Comparison of ENCODE assay signal across 8 cellular contexts in genomic region chr3:16370872-16371740, GRCh38.
DNase-seq lines count a peak whose midpoint lies in the region; ATAC-seq and TF ChIP-seq lines count a peak whose summit lies in the region.

No MANE protein-coding gene starts in this region.

- intact Hi-C loops in activated T-helper 2 cell treated with anti-CD3 and anti-CD28 coated beads, Interferon-gamma antibody, Interleukin-2, Interleukin-4, amounts not matched to agents 10 μg/mL and 5 μg/mL and 100 μg/mL, durations not matched to agents 14 hours and 24 hours and 36 hours (cut with micrococcal nuclease), result no loop called here
- intact Hi-C loops in natural killer cell (cut with micrococcal nuclease), result no loop called here

- peak; percentile 29 for ATAC-seq in GM21825 (IDR thresholded peaks at IDR 0.05; ENCODE audit: unreplicated experiment)
- no peak for ATAC-seq in natural killer cell
- ATAC-seq in GM19467 (IDR thresholded peaks at IDR 0.05; ENCODE audit: unreplicated experiment), result no peak
- ATAC-seq in HG02763 (IDR thresholded peaks at IDR 0.05; ENCODE audit: unreplicated experiment), result no peak

- WGBS in suprapubic skin, result 63% methylated on average over 9 of the region's 10 CpGs

- TF ChIP-seq EP300 in suprapubic skin (IDR thresholded peaks at IDR 0.05), result no peak

- no peaks in the 10 kb centered on the region for H3K9me3 ChIP-seq in suprapubic skin

- TF ChIP-seq CTCF in GM13977 (IDR thresholded peaks at IDR 0.05; ENCODE audit: extremely low read depth, insufficient read depth, missing control alignments), result no peak
- no peak for TF ChIP-seq CTCF in natural killer cell (IDR thresholded peaks at IDR 0.05)
- no peak for TF ChIP-seq CTCF in suprapubic skin (IDR thresholded peaks at IDR 0.05)

- peaks cover 51% of the 10 kb centered on the region for H3K4me1 ChIP-seq in suprapubic skin

- no peak overlapping the region for H3K27ac ChIP-seq in suprapubic skin

- peak overlapping the region; percentile 56 for H3K27ac Mint-ChIP-seq in activated T-helper 2 cell treated with anti-CD3 and anti-CD28 coated beads, Interferon-gamma antibody, Interleukin-2, Interleukin-4, amounts not matched to agents 10 μg/mL and 5 μg/mL and 100 μg/mL, durations not matched to agents 14 hours and 24 hours and 36 hours
- peak overlapping the region; percentile 11 to 36 for H3K27ac Mint-ChIP-seq in natural killer cell

- H3K4me3 ChIP-seq in suprapubic skin, result no peak overlapping the region

- H3K36me3 Mint-ChIP-seq in activated T-helper 2 cell treated with anti-CD3 and anti-CD28 coated beads, Interferon-gamma antibody, Interleukin-2, Interleukin-4, amounts not matched to agents 10 μg/mL and 5 μg/mL and 100 μg/mL, durations not matched to agents 14 hours and 24 hours and 36 hours (ENCODE audit: low read depth), result peaks cover 88% of the 10 kb centered on the region
- H3K36me3 Mint-ChIP-seq in natural killer cell, result peaks cover 27% of the 10 kb centered on the region

- TF ChIP-seq POLR2A in suprapubic skin (IDR thresholded peaks at IDR 0.05), result no peak

- peak; percentile 23 for DNase-seq in GM13977 (ENCODE audit: low spot score)
- no peak for DNase-seq in activated T-helper 2 cell treated with anti-CD3 and anti-CD28 coated beads, Interferon-gamma antibody, Interleukin-2, Interleukin-4, amounts not matched to agents 10 μg/mL and 5 μg/mL and 100 μg/mL, durations not matched to agents 14 hours and 24 hours and 36 hours (ENCODE audit: low spot score)
- DNase-seq in natural killer cell, result no peak
- no peak for DNase-seq in SW480 (ENCODE audit: low spot score)
- no peak for DNase-seq in suprapubic skin (ENCODE audit: low spot score in 2 of 2)

- H3K27me3 ChIP-seq in suprapubic skin, result no peaks in the 10 kb centered on the region

- no peaks in the 10 kb centered on the region for H3K36me3 ChIP-seq in suprapubic skin

- in situ Hi-C loops in GM13977 (cut with MboI; ENCODE audit: low pct_unique_long_range_greater_than_20kb, low sequenced_read_pairs, unreplicated experiment), result no loop called here

- no peaks in the 10 kb centered on the region for H3K9me3 Mint-ChIP-seq in activated T-helper 2 cell treated with anti-CD3 and anti-CD28 coated beads, Interferon-gamma antibody, Interleukin-2, Interleukin-4, amounts not matched to agents 10 μg/mL and 5 μg/mL and 100 μg/mL, durations not matched to agents 14 hours and 24 hours and 36 hours
- no peaks in the 10 kb centered on the region for H3K9me3 Mint-ChIP-seq in natural killer cell

- H3K4me3 Mint-ChIP-seq in activated T-helper 2 cell treated with anti-CD3 and anti-CD28 coated beads, Interferon-gamma antibody, Interleukin-2, Interleukin-4, amounts not matched to agents 10 μg/mL and 5 μg/mL and 100 μg/mL, durations not matched to agents 14 hours and 24 hours and 36 hours (ENCODE audit: low read depth), result no peak overlapping the region
- H3K4me3 Mint-ChIP-seq in natural killer cell, result no peak overlapping the region

- H3K27me3 Mint-ChIP-seq in activated T-helper 2 cell treated with anti-CD3 and anti-CD28 coated beads, Interferon-gamma antibody, Interleukin-2, Interleukin-4, amounts not matched to agents 10 μg/mL and 5 μg/mL and 100 μg/mL, durations not matched to agents 14 hours and 24 hours and 36 hours (ENCODE audit: low read depth), result no peaks in the 10 kb centered on the region
- H3K27me3 Mint-ChIP-seq in natural killer cell (ENCODE audit: low read depth in 2 of 2), result no peaks in the 10 kb centered on the region

- peaks cover 69% of the 10 kb centered on the region for H3K4me1 Mint-ChIP-seq in activated T-helper 2 cell treated with anti-CD3 and anti-CD28 coated beads, Interferon-gamma antibody, Interleukin-2, Interleukin-4, amounts not matched to agents 10 μg/mL and 5 μg/mL and 100 μg/mL, durations not matched to agents 14 hours and 24 hours and 36 hours (ENCODE audit: low read depth)
- peaks cover 39 to 59% of the 10 kb centered on the region in 2 donors for H3K4me1 Mint-ChIP-seq in natural killer cell
